ENCODE assay signal across 16 cellular contexts in the genomic region with DNA sequence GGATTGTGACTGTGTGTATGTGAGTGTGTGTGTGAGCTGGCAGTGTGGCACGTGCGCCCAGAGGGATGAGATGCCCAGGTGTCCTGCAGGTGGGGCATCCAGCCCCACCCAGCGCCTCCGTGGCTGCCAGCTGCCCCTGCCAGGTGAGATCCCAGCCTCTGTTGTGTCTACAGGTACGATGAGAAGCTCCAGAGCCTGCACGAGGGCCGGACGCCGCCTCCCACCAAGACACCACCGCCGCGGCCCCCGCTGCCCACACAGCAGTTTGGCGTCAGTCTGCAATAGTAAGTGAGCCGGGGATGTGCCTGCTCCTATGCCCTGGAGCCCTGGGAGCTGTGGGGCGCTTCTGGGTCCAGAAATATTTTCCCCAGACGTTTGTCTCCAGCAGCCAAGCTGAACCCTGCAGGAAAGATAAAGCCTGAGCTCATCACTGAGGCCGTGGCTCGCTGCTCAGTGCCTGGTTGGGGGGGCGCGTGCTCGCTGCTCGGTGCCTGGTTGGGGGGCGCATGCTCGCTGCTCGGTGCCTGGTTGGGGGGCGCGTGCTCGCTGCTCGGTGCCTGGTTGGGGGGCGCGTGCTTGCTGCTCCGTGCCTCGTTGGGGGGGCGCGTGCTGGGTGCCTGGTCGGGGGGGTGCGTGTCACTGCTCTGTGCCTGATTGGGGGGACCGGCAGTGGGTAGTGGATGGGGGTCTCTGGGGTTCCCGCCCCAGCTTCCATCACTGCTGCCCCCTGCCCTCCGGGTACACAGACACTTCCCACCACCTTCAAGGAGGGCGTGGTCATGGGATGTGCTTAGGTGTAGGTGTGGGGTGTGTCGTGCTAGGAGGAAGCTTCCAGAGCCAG.
DNase-seq lines count a peak whose midpoint lies in the region; ATAC-seq and TF ChIP-seq lines count a peak whose summit lies in the region.
"Had no signal": no experiment of that assay in that cellular context is flagged by ENCODE, and none has a peak within 500 bp of the region (broad histone marks: within the 10 kb centered on the region; RNA-seq: fewer than 3 reads in every experiment).

No MANE protein-coding gene starts in this region.

- peaks cover 0 to 2% of the 10 kb centered on the region in 2 donors for H3K4me1 ChIP-seq in right atrium auricular region
- no peaks in the 10 kb centered on the region for H3K4me1 ChIP-seq in RWPE2 (ENCODE audit: insufficient read depth, poor library complexity, severe bottlenecking)
- H3K4me1 ChIP-seq in sigmoid colon: no peaks in the 10 kb centered on the region
- H3K4me1 ChIP-seq: A549, BE2C had no signal

- no peak overlapping the region for H3K27ac ChIP-seq in right atrium auricular region
- no peak overlapping the region for H3K27ac ChIP-seq in RWPE2 (ENCODE audit: poor library complexity, severe bottlenecking)
- no peak overlapping the region for H3K27ac ChIP-seq in sigmoid colon
- H3K27ac ChIP-seq: A549, C4-2B had no signal

- 89 to 90% methylated on average over 43 of the region's 43 CpGs for WGBS in sigmoid colon, 2 donors

- H3K4me3 ChIP-seq in right atrium auricular region (no peak overlapping the region), RWPE2 (ENCODE audit: severe bottlenecking) (no peak overlapping the region), sigmoid colon (no peak overlapping the region)
- H3K4me3 ChIP-seq: A549 had no signal

- ATAC-seq in Right ventricle myocardium superior (ENCODE audit: poor library complexity): no peak
- ATAC-seq in RWPE2 (ENCODE audit: low read depth): no peak
- ATAC-seq in HG02973 (IDR thresholded peaks at IDR 0.05; ENCODE audit: unreplicated experiment): no peak
- no peak for ATAC-seq in HG03135 (IDR thresholded peaks at IDR 0.05; ENCODE audit: unreplicated experiment)
- ATAC-seq: A549; CD8-positive, alpha-beta T cell; HCT116 had no signal

- intact Hi-C loops in Right ventricle myocardium superior (cut with DNase I): no loop called here
- intact Hi-C loops in sigmoid colon (cut with DNase I): no loop called here

- TF ChIP-seq EP300 in sigmoid colon (IDR thresholded peaks at IDR 0.05): no peak

- H3K27me3 ChIP-seq in right atrium auricular region: no peaks in the 10 kb centered on the region
- no peaks in the 10 kb centered on the region for H3K27me3 ChIP-seq in RWPE2 (ENCODE audit: insufficient read depth, poor library complexity, severe bottlenecking)
- H3K27me3 ChIP-seq in sigmoid colon: peaks cover 0 to 14% (median 4%) of the 10 kb centered on the region in 3 donors
- H3K27me3 ChIP-seq: BE2C had no signal

- TF ChIP-seq POLR2A in sigmoid colon (IDR thresholded peaks at IDR 0.05): no peak

- H3K9me3 ChIP-seq in right atrium auricular region (no peaks in the 10 kb centered on the region), RWPE2 (ENCODE audit: severe bottlenecking) (no peaks in the 10 kb centered on the region), sigmoid colon (no peaks in the 10 kb centered on the region)
- H3K9me3 ChIP-seq: A549, BE2C had no signal

- TF ChIP-seq CTCF in right atrium auricular region (IDR thresholded peaks at IDR 0.05) (no peak), RWPE2 (IDR thresholded peaks at IDR 0.05; ENCODE audit: poor library complexity, severe bottlenecking) (no peak), sigmoid colon (IDR thresholded peaks at IDR 0.05) (no peak)

- peak; percentile 29 for DNase-seq in Right ventricle myocardium superior
- no peak for DNase-seq in right atrium auricular region (ENCODE audit: low spot score)
- peak; percentile 15 for DNase-seq in COR-L47 (lab: John Stamatoyannopoulos, UW)
- peak; percentile 48 for DNase-seq in RWPE2 (ENCODE audit: low spot score)
- peak; percentile 58 for DNase-seq in sigmoid colon
- no peak for DNase-seq in HT-29 (ENCODE audit: low spot score)
- DNase-seq: BE2C; CD8-positive, alpha-beta T cell; DMS53; GF-D8; IMR-90 had no signal

- H3K36me3 ChIP-seq in right atrium auricular region (no peaks in the 10 kb centered on the region), RWPE2 (ENCODE audit: low read depth) (peaks cover 10% of the 10 kb centered on the region), sigmoid colon (no peaks in the 10 kb centered on the region)
- H3K36me3 ChIP-seq: BE2C had no signal

Comparison
In these comparisons a context has a peak if more than half of its experiments do, and no peak if none do; other contexts are left out.
1. DNase-seq: peak in Right ventricle myocardium superior (single experiment), COR-L47 (single experiment), RWPE2 (single experiment) and sigmoid colon (single experiment); none in right atrium auricular region (single experiment) and HT-29 (single experiment).